12 cellular contexts compared by ENCODE assay signal in the genomic region with DNA sequence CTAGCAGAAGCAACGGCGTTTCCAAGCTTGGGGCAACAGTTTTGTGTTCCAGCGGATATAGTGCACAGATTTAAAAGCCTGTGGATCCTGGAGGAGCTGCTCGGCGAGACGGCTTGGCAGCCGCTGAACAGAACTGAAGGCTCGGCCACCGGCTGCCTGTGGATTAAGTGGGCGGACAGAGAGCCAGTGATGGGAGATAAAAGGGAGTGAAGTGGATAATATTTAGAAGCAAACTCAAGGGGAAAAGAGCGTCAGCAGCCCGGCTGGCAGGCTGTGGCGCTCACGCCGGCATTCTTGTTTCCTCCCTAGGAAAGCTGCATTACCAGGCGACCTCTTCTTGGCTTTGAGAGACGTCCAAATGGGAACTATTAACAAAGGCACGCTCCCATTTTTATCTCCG. TPM values are rescaled to one million over a fixed set of nuclear protein-coding genes. Genes with fewer than 3 reads are reported as not detected.
DNase-seq lines count a peak whose midpoint lies in the region; ATAC-seq and TF ChIP-seq lines count a peak whose summit lies in the region.
"Had no signal": no experiment of that assay in that cellular context is flagged by ENCODE, and none has a peak within 500 bp of the region (broad histone marks: within the 10 kb centered on the region; RNA-seq: fewer than 3 reads in every experiment).

No MANE protein-coding gene starts in this region.

- no peaks in the 10 kb centered on the region for H3K36me3 ChIP-seq in lung (ENCODE audit: control insufficient read depth in 2 of 2, insufficient read depth in 2 of 2, low read length in 2 of 2)
- H3K36me3 ChIP-seq in thyroid gland, result no peaks in the 10 kb centered on the region

- TF ChIP-seq POLR2A in thyroid gland (IDR thresholded peaks at IDR 0.05), result no peak

- ATAC-seq in lung (ENCODE audit: insufficient read depth, low FRiP score), result peak; percentile 38
- ATAC-seq in left colon, result no peak

- no peaks in the 10 kb centered on the region for H3K36me3 Mint-ChIP-seq in osteocyte (ENCODE audit: unreplicated experiment)
- H3K36me3 Mint-ChIP-seq: memory B cell had no signal

- WGBS in lung, 2 donors, result 20 to 35% methylated on average over 19 of the region's 19 CpGs
- WGBS in thyroid gland, 2 donors, result 18% methylated on average over 19 of the region's 19 CpGs

- H3K4me3 ChIP-seq in coronary artery (peak overlapping the region; percentile 56), lung (no peak overlapping the region), thyroid gland (replicated peaks in 1 of 3) (no peak overlapping the region)

- H3K27me3 ChIP-seq in lung (ENCODE audit: control insufficient read depth, insufficient read depth), result no peaks in the 10 kb centered on the region
- peaks cover 5% of the 10 kb centered on the region for H3K27me3 ChIP-seq in thyroid gland

- H3K9me3 ChIP-seq in lung (ENCODE audit: control insufficient read depth in 2 of 2, insufficient read depth in 1 of 2, low read length in 1 of 2), result peaks cover 0 to 8% of the 10 kb centered on the region in 2 donors
- no peaks in the 10 kb centered on the region for H3K9me3 ChIP-seq in thyroid gland

- no peak for TF ChIP-seq CTCF in coronary artery (IDR thresholded peaks at IDR 0.05)
- no peak for TF ChIP-seq CTCF in lung (IDR thresholded peaks at IDR 0.05; ENCODE audit: control extremely low read depth, extremely low read depth)
- no peak for TF ChIP-seq CTCF in thyroid gland (IDR thresholded peaks at IDR 0.05)
- TF ChIP-seq CTCF in osteocyte (IDR thresholded peaks at IDR 0.05), result no peak

- intact Hi-C loops in thyroid gland (cut with DNase I) (no loop called here), left colon (cut with DNase I, micrococcal nuclease) (no loop called here)

- DNase-seq in NCI-H1105 (lab: John Stamatoyannopoulos, UW), result peak; percentile 13
- DNase-seq in coronary artery (ENCODE audit: low spot score), result peak; percentile 81
- no peak for DNase-seq in lung (ENCODE audit: low spot score)
- DNase-seq in thyroid gland, result peak; percentile 9 to 30
- DNase-seq in left colon, result no peak
- no peak for DNase-seq in T1000 (lab: John Stamatoyannopoulos, UW)
- no peak for DNase-seq in NOMO-1 (lab: John Stamatoyannopoulos, UW; ENCODE audit: unreplicated experiment in 2 of 2)
- no peak for DNase-seq in osteocyte (ENCODE audit: extremely low spot score, unreplicated experiment)
- DNase-seq: activated CD4-positive, alpha-beta T cell treated with anti-CD3 and anti-CD28 coated beads, Interleukin-2, amount 10 ng/mL, durations not matched to agents 7 days and 5 days; activated naive CD4-positive, alpha-beta T cell; CD4-positive, alpha-beta T cell had no signal

- H3K4me3 Mint-ChIP-seq in osteocyte (ENCODE audit: unreplicated experiment), result no peak overlapping the region
- H3K4me3 Mint-ChIP-seq: activated CD4-positive, alpha-beta T cell treated with anti-CD3 and anti-CD28 coated beads, Interleukin-2, amount 10 ng/mL, durations not matched to agents 7 days and 5 days; CD4-positive, alpha-beta T cell; memory B cell had no signal

- H3K27me3 Mint-ChIP-seq in osteocyte (ENCODE audit: unreplicated experiment), result peaks cover 64% of the 10 kb centered on the region

- H3K4me1 Mint-ChIP-seq in osteocyte (ENCODE audit: unreplicated experiment), result peaks cover 3% of the 10 kb centered on the region

- H3K4me1 ChIP-seq in lung (ENCODE audit: control insufficient read depth in 2 of 2, insufficient read depth in 2 of 2, low read length in 2 of 2) (peaks cover 0 to 4% of the 10 kb centered on the region in 2 donors), thyroid gland (peaks cover 0 to 13% of the 10 kb centered on the region in 2 donors)

- H3K27ac ChIP-seq in coronary artery (peak overlapping the region; percentile 29 to 89), lung (ENCODE audit: low read depth in 1 of 2, low read length in 1 of 2) (no peak overlapping the region), thyroid gland (peak overlapping the region in 1 of 3 donors; percentile 44)

- H3K27ac Mint-ChIP-seq in osteocyte (ENCODE audit: unreplicated experiment), result no peak overlapping the region
- H3K27ac Mint-ChIP-seq: activated CD4-positive, alpha-beta T cell treated with anti-CD3 and anti-CD28 coated beads, Interleukin-2, amount 10 ng/mL, durations not matched to agents 7 days and 5 days; CD4-positive, alpha-beta T cell; memory B cell had no signal

- H3K9me3 Mint-ChIP-seq in osteocyte (ENCODE audit: unreplicated experiment), result no peaks in the 10 kb centered on the region
- H3K9me3 Mint-ChIP-seq: activated CD4-positive, alpha-beta T cell treated with anti-CD3 and anti-CD28 coated beads, Interleukin-2, amount 10 ng/mL, durations not matched to agents 7 days and 5 days; CD4-positive, alpha-beta T cell; memory B cell had no signal

RNA-seq across cellular contexts. Expression of a gene that starts 10.4 kb away (rescaled TPM):
- total RNA-seq in lung (1 to 10 TPM in 1 of 2 donors, under 1 TPM in 1; 0.46 to 1.9 TPM), thyroid gland (1 to 10 TPM in 1 of 4 donors, under 1 TPM in 3; 0.34 to 1.1 (median 0.63) TPM), left colon (1 to 10 TPM in 1 of 2 donors, under 1 TPM in 1; 0.70 to 1.0 TPM), osteocyte (not detected in 2 replicates)
- under 1 TPM; 0.37 to 0.82 TPM for polyA plus RNA-seq in lung
- total RNA-seq: activated CD4-positive, alpha-beta T cell treated with anti-CD3 and anti-CD28 coated beads, Interleukin-2, amount 10 ng/mL, durations not matched to agents 7 days and 5 days; CD4-positive, alpha-beta T cell had no signal

Comparison
In these comparisons a context has a peak if more than half of its experiments do, and no peak if none do; other contexts are left out.
1. DNase-seq: peak in NCI-H1105 (single experiment), coronary artery (single experiment) and thyroid gland (2 of 2); none in lung (single experiment), left colon (0 of 2), T1000 (single experiment), NOMO-1 (0 of 2) and osteocyte (single experiment).
2. H3K27ac ChIP-seq: peak in coronary artery (2 of 2); none in lung (0 of 2).